In the genomic region with DNA sequence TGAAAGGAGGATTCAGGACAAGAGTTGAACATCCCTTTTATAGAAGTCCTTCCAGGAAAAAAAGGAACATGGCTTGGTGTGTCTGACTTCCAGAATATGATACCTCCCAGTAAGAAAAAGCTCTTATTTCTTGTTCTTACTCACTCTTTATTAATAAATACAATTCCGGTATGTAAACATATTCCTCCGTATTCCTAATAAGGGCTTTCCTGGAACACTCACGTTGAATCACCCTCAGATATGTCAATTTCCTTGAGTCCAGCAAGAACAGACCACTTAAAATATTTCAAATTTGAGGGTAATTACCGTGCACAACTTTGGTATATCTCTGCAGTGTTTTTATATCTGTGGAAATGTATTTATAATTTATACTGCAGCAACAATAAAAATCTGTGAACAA, we compare ENCODE assay signal across 18 cellular contexts.
"Had no signal": no experiment of that assay in that cellular context is flagged by ENCODE, and none has a peak within 500 bp of the region (broad histone marks: within the 10 kb centered on the region; RNA-seq: fewer than 3 reads in every experiment).

No MANE protein-coding gene starts in this region.

- H3K4me2 ChIP-seq: neural progenitor cell had no signal

- H3K9me3 ChIP-seq: gastroesophageal sphincter, pancreas, thoracic aorta had no signal

- H3K27ac ChIP-seq: coronary artery, gastroesophageal sphincter, heart right ventricle, neural progenitor cell, pancreas, thoracic aorta, VCaP had no signal

- H3K27ac Mint-ChIP-seq: activated naive CD4-positive, alpha-beta T cell treated with anti-CD3 and anti-CD28 coated beads, Interleukin-2, amount 10 ng/mL, durations not matched to agents 7 days and 5 days; activated T-helper 2 cell treated with anti-CD3 and anti-CD28 coated beads, Interferon-gamma antibody, Interleukin-2, Interleukin-4, amounts not matched to agents 10 μg/mL and 5 μg/mL and 100 μg/mL, durations not matched to agents 14 hours and 24 hours and 36 hours; neural progenitor cell had no signal

- H3K4me3 ChIP-seq: coronary artery, gastroesophageal sphincter, heart right ventricle, neural progenitor cell, pancreas, thoracic aorta had no signal

- H3K27me3 ChIP-seq: gastroesophageal sphincter, heart right ventricle, neural progenitor cell, pancreas had no signal

- H3K4me1 Mint-ChIP-seq: activated naive CD4-positive, alpha-beta T cell treated with anti-CD3 and anti-CD28 coated beads, Interleukin-2, amount 10 ng/mL, durations not matched to agents 7 days and 5 days; naive B cell; neural progenitor cell had no signal

- H3K27me3 Mint-ChIP-seq: activated naive CD4-positive, alpha-beta T cell treated with anti-CD3 and anti-CD28 coated beads, Interleukin-2, amount 10 ng/mL, durations not matched to agents 7 days and 5 days had no signal

- H3K36me3 Mint-ChIP-seq: activated naive CD4-positive, alpha-beta T cell treated with anti-CD3 and anti-CD28 coated beads, Interleukin-2, amount 10 ng/mL, durations not matched to agents 7 days and 5 days; naive B cell had no signal

- H3K9ac ChIP-seq: neural progenitor cell had no signal

- FAIRE-seq: pancreas had no signal

- H3K4me1 ChIP-seq: gastroesophageal sphincter, heart right ventricle, pancreas had no signal

- H3K36me3 ChIP-seq: gastroesophageal sphincter, heart right ventricle, neural progenitor cell, pancreas, thoracic aorta had no signal

- DNase-seq: activated CD4-positive, alpha-beta T cell treated with anti-CD3 and anti-CD28 coated beads for 1 hour; activated CD4-positive, alpha-beta T cell treated with anti-CD3 and anti-CD28 coated beads, Interleukin-2, amount 50 U/mL, for 4 hours; activated naive CD4-positive, alpha-beta T cell treated with anti-CD3 and anti-CD28 coated beads, Interleukin-2, amount 10 ng/mL, durations not matched to agents 7 days and 5 days; central memory CD4-positive, alpha-beta T cell; effector CD4-positive, alpha-beta T cell; heart right ventricle; islet precursor cell; naive B cell; pancreas; stimulated activated CD4-positive, alpha-beta T cell treated with anti-CD3 and anti-CD28 coated beads, Interleukin-1b, Interleukin-23, amount 100 ng/mL, for 48 hours; T-helper 1 cell; T1000 had no signal

- H3K4me3 Mint-ChIP-seq: activated naive CD4-positive, alpha-beta T cell treated with anti-CD3 and anti-CD28 coated beads, Interleukin-2, amount 10 ng/mL, durations not matched to agents 7 days and 5 days; naive B cell; neural progenitor cell had no signal

- H2AFZ ChIP-seq: neural progenitor cell had no signal
